ENCODE assay signal across 25 cellular contexts in the genomic region with DNA sequence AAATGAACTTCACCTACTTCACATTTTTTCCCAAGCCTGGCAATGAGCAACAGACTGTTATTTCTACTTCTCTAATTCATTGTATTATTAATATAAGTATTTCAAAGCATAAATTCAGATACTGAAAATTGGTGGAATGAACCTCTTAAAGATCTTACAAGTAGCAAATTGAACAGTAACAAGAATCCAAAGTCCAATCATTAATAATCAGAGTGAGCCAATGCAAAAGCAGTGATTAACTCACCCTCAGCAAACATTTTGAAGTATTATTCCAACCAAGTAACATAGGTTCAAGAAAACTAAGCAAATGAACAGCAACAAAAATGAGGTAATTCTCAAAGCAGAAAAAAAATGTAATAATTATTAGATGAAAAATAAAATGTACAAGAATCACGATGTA.
A peak's percentile ranks its signal among the peaks of the same experiment; 100 is the strongest.
DNase-seq lines count a peak whose midpoint lies in the region; ATAC-seq, FAIRE-seq and TF ChIP-seq lines count a peak whose summit lies in the region.
"Had no signal": no experiment of that assay in that cellular context is flagged by ENCODE, and none has a peak within 500 bp of the region (broad histone marks: within the 10 kb centered on the region; RNA-seq: fewer than 3 reads in every experiment).

No MANE protein-coding gene starts in this region.

- ATAC-seq in left lobe of liver = peak; percentile 51
- ATAC-seq in HG03378 (IDR thresholded peaks at IDR 0.05; ENCODE audit: unreplicated experiment) = no peak

- FAIRE-seq in islet of Langerhans (lab: Jason Lieb, UNC) = peak; percentile 45
- FAIRE-seq: GM12891, GM19239 had no signal

- no peaks in the 10 kb centered on the region for H3K9me3 ChIP-seq in liver (ENCODE audit: control insufficient read depth in 4 of 4, low read length in 3 of 4)
- H3K9me3 ChIP-seq: BE2C had no signal

- WGBS in liver = 97% methylated on average over 1 of the region's 1 CpG

- DNase-seq in left lobe of liver (ENCODE audit: low spot score) (no peak), NCI-H446 (lab: John Stamatoyannopoulos, UW) (no peak), islet precursor cell (no peak), superior temporal gyrus (ENCODE audit: extremely low spot score) (no peak)
- DNase-seq: 8988T; ACHN; BE2C; C1 segment of cervical spinal cord; CD4-positive, alpha-beta memory T cell; CD4-positive, CD25-positive, alpha-beta regulatory T cell; CD8-positive, alpha-beta memory T cell; COR-L47; DMS 273 treated with DMSO at 0.1 percent for 48 hours; DMS153; DMS53; DMS79; DND-41; EL; GF-D8 had no signal

- peaks cover 0 to 3% (median 0%) of the 10 kb centered on the region in 4 donors for H3K4me1 ChIP-seq in liver (ENCODE audit: control insufficient read depth in 4 of 4, insufficient read depth in 4 of 4, low read length in 3 of 4)
- H3K4me1 ChIP-seq: BE2C, BLaER1 had no signal

- TF ChIP-seq RAD21 in liver (IDR thresholded peaks at IDR 0.05) = no peak

- H3K9ac ChIP-seq in liver (ENCODE audit: low read depth in 1 of 2, low read length in 2 of 2) = no peak overlapping the region
- H3K9ac ChIP-seq: BLaER1 had no signal

- no peaks in the 10 kb centered on the region for H3K36me3 ChIP-seq in liver (ENCODE audit: control insufficient read depth in 4 of 4, insufficient read depth in 3 of 4, low read depth in 1 of 4, low read length in 3 of 4)
- H3K36me3 ChIP-seq: BE2C, BLaER1 had no signal

- H3K27ac ChIP-seq in liver (ENCODE audit: low read depth in 1 of 2, low read length in 2 of 2) = no peak overlapping the region
- H3K27ac ChIP-seq: BLaER1 had no signal

- no peaks in the 10 kb centered on the region for H3K27me3 ChIP-seq in liver (ENCODE audit: control insufficient read depth in 4 of 4, insufficient read depth in 4 of 4, low read length in 3 of 4)
- H3K27me3 ChIP-seq: BE2C, BLaER1 had no signal

- no peak overlapping the region for H3K4me3 ChIP-seq in liver (ENCODE audit: low read depth in 1 of 3, low read length in 3 of 3)
- H3K4me3 ChIP-seq: BLaER1 had no signal

- TF ChIP-seq CTCF in liver (IDR thresholded peaks at IDR 0.05; ENCODE audit: low read depth, low read length, missing input control) = no peak

TF ChIP-seq in liver, 16 proteins besides CTCF, POLR2A, EP300 and RAD21:
- TF ChIP-seq MAX (IDR thresholded peaks at IDR 0.05) (no peak), SP1 (IDR thresholded peaks at IDR 0.05) (peak; percentile 49), REST (IDR thresholded peaks at IDR 0.05) (no peak), ATF3 (IDR thresholded peaks at IDR 0.05) (peak; percentile 36), FOXA1 (IDR thresholded peaks at IDR 0.05) (no peak), GABPA (IDR thresholded peaks at IDR 0.05 in 1 of 2, conservative IDR thresholded peaks at IDR 0.05 in 1 of 2) (no peak), JUND (IDR thresholded peaks at IDR 0.05) (peak in 1 of 2 donors; percentile 71), YY1 (IDR thresholded peaks at IDR 0.05) (no peak), NR2F2 (IDR thresholded peaks at IDR 0.05) (no peak), TAF1 (conservative IDR thresholded peaks at IDR 0.05) (no peak), HNF4G (IDR thresholded peaks at IDR 0.05) (peak; percentile 69), EGR1 (IDR thresholded peaks at IDR 0.05; ENCODE audit: low read depth in 2 of 2) (no peak), FOXA2 (IDR thresholded peaks at IDR 0.05) (no peak), RXRA (IDR thresholded peaks at IDR 0.05) (no peak), HNF4A (conservative IDR thresholded peaks at IDR 0.05) (peak in 1 of 2 donors; percentile 91)
- TF ChIP-seq, protein P1, sequence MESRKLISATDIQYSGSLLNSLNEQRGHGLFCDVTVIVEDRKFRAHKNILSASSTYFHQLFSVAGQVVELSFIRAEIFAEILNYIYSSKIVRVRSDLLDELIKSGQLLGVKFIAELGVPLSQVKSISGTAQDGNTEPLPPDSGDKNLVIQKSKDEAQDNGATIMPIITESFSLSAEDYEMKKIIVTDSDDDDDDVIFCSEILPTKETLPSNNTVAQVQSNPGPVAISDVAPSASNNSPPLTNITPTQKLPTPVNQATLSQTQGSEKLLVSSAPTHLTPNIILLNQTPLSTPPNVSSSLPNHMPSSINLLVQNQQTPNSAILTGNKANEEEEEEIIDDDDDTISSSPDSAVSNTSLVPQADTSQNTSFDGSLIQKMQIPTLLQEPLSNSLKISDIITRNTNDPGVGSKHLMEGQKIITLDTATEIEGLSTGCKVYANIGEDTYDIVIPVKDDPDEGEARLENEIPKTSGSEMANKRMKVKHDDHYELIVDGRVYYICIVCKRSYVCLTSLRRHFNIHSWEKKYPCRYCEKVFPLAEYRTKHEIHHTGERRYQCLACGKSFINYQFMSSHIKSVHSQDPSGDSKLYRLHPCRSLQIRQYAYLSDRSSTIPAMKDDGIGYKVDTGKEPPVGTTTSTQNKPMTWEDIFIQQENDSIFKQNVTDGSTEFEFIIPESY (IDR thresholded peaks at IDR 0.05) = no peak
